Comparison of ENCODE assay signal across 18 cellular contexts in genomic region chr1:144537234-144537633, GRCh38. TPM values are rescaled to one million over a fixed set of nuclear protein-coding genes. Genes with fewer than 3 reads are reported as not detected.
"Had no signal": no experiment of that assay in that cellular context is flagged by ENCODE, and none has a peak within 500 bp of the region (broad histone marks: within the 10 kb centered on the region; RNA-seq: fewer than 3 reads in every experiment).

No MANE protein-coding gene starts in this region.

RNA-seq across cellular contexts. Expression of gene PPIAL4F, which starts 55.5 kb away (rescaled TPM):
- total RNA-seq: activated naive CD4-positive, alpha-beta T cell treated with anti-CD3 and anti-CD28 coated beads for 36 hours; activated naive CD4-positive, alpha-beta T cell treated with anti-CD3 and anti-CD28 coated beads, Interleukin-2, amount 50 U/mL, for 72 hours; activated naive CD8-positive, alpha-beta T cell treated with anti-CD3 and anti-CD28 coated beads for 36 hours; activated naive CD8-positive, alpha-beta T cell treated with anti-CD3 and anti-CD28 coated beads, Interleukin-2, amount 10 ng/mL, durations not matched to agents 7 days and 5 days; activated T-cell treated with anti-CD3 and anti-CD28 coated beads, Interleukin-2, amount 50 U/mL, for 4 hours; activated T-cell treated with anti-CD3 and anti-CD28 coated beads, Interleukin-2, amount 50 U/mL, for 72 hours; activated T-helper 1 cell treated with anti-CD3 and anti-CD28 coated beads, Interleukin-12 subunit alpha, Interleukin-12 subunit beta, Interleukin-2, Interleukin-4 antibody, amounts not matched to agents 30 ng/mL and 10 ng/mL and 1 ng/mL, durations not matched to agents 14 hours and 24 hours and 36 hours; activated T-helper 17 cell treated with anti-CD3 and anti-CD28 coated beads, Interleukin-2, amount 50 U/mL, for 72 hours; activated T-helper 2 cell treated with anti-CD3 and anti-CD28 coated beads, Interferon-gamma antibody, Interleukin-2, Interleukin-4, amounts not matched to agents 10 μg/mL and 5 μg/mL and 100 μg/mL, durations not matched to agents 14 hours and 24 hours and 36 hours; adrenal gland; aorta; ascending aorta; astrocyte; body of pancreas; bronchial epithelial cell; cardiac muscle cell; cardiac septum; cerebellum had no signal
